In the genomic region with DNA sequence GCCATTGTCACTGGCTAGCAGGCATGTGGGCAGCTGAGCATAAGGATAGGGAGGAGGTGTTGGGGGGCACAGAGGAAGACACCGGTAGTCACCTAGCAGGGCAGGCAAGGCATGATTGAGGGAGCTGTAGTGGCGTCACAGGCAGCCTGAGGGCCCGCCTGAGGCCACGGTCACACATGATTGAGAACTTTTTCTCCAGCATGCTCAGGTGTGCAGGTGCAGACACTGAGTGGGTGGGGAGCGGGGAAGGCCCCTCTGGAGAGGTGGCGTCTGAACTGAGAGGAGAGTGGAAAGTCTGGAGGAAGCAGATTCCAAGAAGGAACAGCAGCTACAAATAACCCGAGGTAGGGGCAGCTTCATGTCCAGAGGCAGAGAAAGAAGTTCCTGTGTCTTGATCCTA, we compare ENCODE assay signal across 17 cellular contexts.
"Had no signal": no experiment of that assay in that cellular context is flagged by ENCODE, and none has a peak within 500 bp of the region (broad histone marks: within the 10 kb centered on the region; RNA-seq: fewer than 3 reads in every experiment).

No MANE protein-coding gene starts in this region.

- H3K27ac Mint-ChIP-seq: activated CD4-positive, alpha-beta T cell treated with anti-CD3 and anti-CD28 coated beads, Interleukin-2, amount 10 ng/mL, durations not matched to agents 7 days and 5 days; activated naive CD4-positive, alpha-beta T cell treated with anti-CD3 and anti-CD28 coated beads, Interleukin-2, amount 50 U/mL, for 24 hours; natural killer cell treated with Interleukin-12 subunit alpha and Interleukin-12 subunit beta and Interleukin-15 and Interleukin-18, amount 100 ng/mL, for 72 hours had no signal

- ATAC-seq: lower lobe of right lung; natural killer cell treated with Interleukin-12 subunit alpha and Interleukin-12 subunit beta and Interleukin-15 and Interleukin-18, amount 100 ng/mL, for 72 hours had no signal

- H3K4me3 Mint-ChIP-seq: activated CD4-positive, alpha-beta T cell treated with anti-CD3 and anti-CD28 coated beads, Interleukin-2, amount 10 ng/mL, durations not matched to agents 7 days and 5 days; activated naive CD4-positive, alpha-beta T cell treated with anti-CD3 and anti-CD28 coated beads, Interleukin-2, amount 50 U/mL, for 24 hours; natural killer cell treated with Interleukin-12 subunit alpha and Interleukin-12 subunit beta and Interleukin-15 and Interleukin-18, amount 100 ng/mL, for 72 hours had no signal

- H3K9me3 Mint-ChIP-seq: activated CD4-positive, alpha-beta T cell treated with anti-CD3 and anti-CD28 coated beads, Interleukin-2, amount 10 ng/mL, durations not matched to agents 7 days and 5 days; activated naive CD4-positive, alpha-beta T cell treated with anti-CD3 and anti-CD28 coated beads, Interleukin-2, amount 50 U/mL, for 24 hours; natural killer cell treated with Interleukin-12 subunit alpha and Interleukin-12 subunit beta and Interleukin-15 and Interleukin-18, amount 100 ng/mL, for 72 hours had no signal

- H3K27me3 Mint-ChIP-seq: activated CD4-positive, alpha-beta T cell treated with anti-CD3 and anti-CD28 coated beads, Interleukin-2, amount 10 ng/mL, durations not matched to agents 7 days and 5 days; activated naive CD4-positive, alpha-beta T cell treated with anti-CD3 and anti-CD28 coated beads, Interleukin-2, amount 50 U/mL, for 24 hours; natural killer cell treated with Interleukin-12 subunit alpha and Interleukin-12 subunit beta and Interleukin-15 and Interleukin-18, amount 100 ng/mL, for 72 hours had no signal

- H3K4me1 Mint-ChIP-seq: activated naive CD4-positive, alpha-beta T cell treated with anti-CD3 and anti-CD28 coated beads, Interleukin-2, amount 50 U/mL, for 24 hours had no signal

- H3K36me3 Mint-ChIP-seq: natural killer cell treated with Interleukin-12 subunit alpha and Interleukin-12 subunit beta and Interleukin-15 and Interleukin-18, amount 100 ng/mL, for 72 hours had no signal

- DNase-seq: activated CD4-positive, alpha-beta T cell treated with anti-CD3 and anti-CD28 coated beads, Interleukin-2, amount 10 ng/mL, durations not matched to agents 7 days and 5 days; activated CD8-positive, alpha-beta memory T cell treated with anti-CD3 and anti-CD28 coated beads for 24 hours; activated CD8-positive, alpha-beta memory T cell treated with anti-CD3 and anti-CD28 coated beads, Interleukin-2, amount 50 U/mL, for 48 hours; activated effector memory CD4-positive, alpha-beta T cell treated with anti-CD3 and anti-CD28 coated beads, Interleukin-2, amount 50 U/mL, for 16 hours; activated T-cell treated with anti-CD3 and anti-CD28 coated beads, Interleukin-2, amount 50 U/mL, for 48 hours; hypothalamus; islet precursor cell; lower lobe of right lung; occipital lobe; retina; spleen; stimulated activated CD4-positive, alpha-beta T cell treated with anti-CD3 and anti-CD28 coated beads, Interleukin-4, amount 100 ng/mL, for 4 hours; stimulated activated naive CD4-positive, alpha-beta T cell; T1000; transverse colon had no signal
